1 cellular context compared by ENCODE assay signal in genomic region chr11:76161261-76161961, GRCh38.
TF ChIP-seq lines count a peak whose summit lies in the region.

No MANE protein-coding gene starts in this region.

TF ChIP-seq in K562, 482 proteins besides CTCF, POLR2A, EP300 and RAD21 (continued from another document and continues in another):
- TF ChIP-seq ZNF512 (tag; IDR thresholded peaks at IDR 0.05) (no peak), ZNF23 (CRISPR knock-in tag; IDR thresholded peaks at IDR 0.05) (no peak), ZNF668 (CRISPR knock-in tag; IDR thresholded peaks at IDR 0.05) (no peak), NCOR1 (IDR thresholded peaks at IDR 0.05) (no peak), MYC (IDR thresholded peaks at IDR 0.05; ENCODE audit: low read depth, low read length) (peak; percentile 32; the same call in 1 of the 2 replicates), MYC (CRISPR knock-in tag; IDR thresholded peaks at IDR 0.05; ENCODE audit: borderline replicate concordance, low read depth) (no peak), ESRRB (CRISPR knock-in tag; IDR thresholded peaks at IDR 0.05; ENCODE audit: borderline replicate concordance) (no peak), L3MBTL2 (IDR thresholded peaks at IDR 0.05) (peak; percentile 20; the same call in 1 of the 2 replicates), PBX2 (CRISPR knock-in tag; IDR thresholded peaks at IDR 0.05; ENCODE audit: low read depth) (no peak), PBX2 (tag; conservative IDR thresholded peaks at IDR 0.05; ENCODE audit: low read depth) (0 out of 2 replicates have a peak, but pooled peaks have one; percentile 6), ID3 (CRISPR knock-in tag; IDR thresholded peaks at IDR 0.05) (no peak), ID3 (tag; IDR thresholded peaks at IDR 0.05) (no peak), NFIC (IDR thresholded peaks at IDR 0.05) (0 out of 2 replicates have a peak, but pooled peaks have one; percentile 40), ZNF592 (IDR thresholded peaks at IDR 0.05) (no peak), NKRF (IDR thresholded peaks at IDR 0.05; ENCODE audit: borderline replicate concordance) (no peak), GTF2B (IDR thresholded peaks at IDR 0.05; ENCODE audit: extremely low read depth, insufficient read length) (no peak), KLF13 (tag; IDR thresholded peaks at IDR 0.05; ENCODE audit: borderline replicate concordance, low read depth) (no peak), ZC3H8 (IDR thresholded peaks at IDR 0.05) (no peak), SNRNP70 (optimal IDR thresholded peaks at IDR 0.05; ENCODE audit: low read depth, low read length) (no peak), DPF2 (IDR thresholded peaks at IDR 0.05) (0 out of 2 replicates have a peak, but pooled peaks have one; percentile 25), ZNF830 (CRISPR knock-in tag; IDR thresholded peaks at IDR 0.05) (no peak), ZNF253 (CRISPR knock-in tag; conservative IDR thresholded peaks at IDR 0.05) (no peak), SRSF3 (IDR thresholded peaks at IDR 0.05; ENCODE audit: insufficient read depth, low read length) (no peak), KLF1 (tag; IDR thresholded peaks at IDR 0.05) (no peak), NR2C1 (IDR thresholded peaks at IDR 0.05) (no peak), NR2C1 (tag; IDR thresholded peaks at IDR 0.05) (no peak), MEIS2 (IDR thresholded peaks at IDR 0.05; ENCODE audit: partially characterized antibody) (peak; percentile 60), ZNF282 (CRISPR knock-in tag; IDR thresholded peaks at IDR 0.05) (no peak), AFF1 (IDR thresholded peaks at IDR 0.05; ENCODE audit: low read depth in 1 of 2, partially characterized antibody in 2 of 2) (no peak), ZNF133 (CRISPR knock-in tag; IDR thresholded peaks at IDR 0.05) (no peak), ZNF445 (CRISPR knock-in tag; IDR thresholded peaks at IDR 0.05; ENCODE audit: low read depth) (no peak), ZKSCAN3 (CRISPR knock-in tag; IDR thresholded peaks at IDR 0.05) (no peak), ZC3H4 (CRISPR knock-in tag; IDR thresholded peaks at IDR 0.05; ENCODE audit: borderline replicate concordance) (no peak), LEF1 (IDR thresholded peaks at IDR 0.05) (no peak), CHD2 (IDR thresholded peaks at IDR 0.05; ENCODE audit: low read depth, low read length) (no peak), TFE3 (CRISPR knock-in tag; IDR thresholded peaks at IDR 0.05) (no peak), USF2 (CRISPR knock-in tag; IDR thresholded peaks at IDR 0.05) (no peak), ZNF778 (CRISPR knock-in tag; IDR thresholded peaks at IDR 0.05) (no peak), JUND (IDR thresholded peaks at IDR 0.05; ENCODE audit: borderline replicate concordance, low read depth, low read length) (no peak), JUND (tag; IDR thresholded peaks at IDR 0.05; ENCODE audit: borderline replicate concordance, low read depth, low read length) (no peak), RBFOX2 (IDR thresholded peaks at IDR 0.05; ENCODE audit: low read depth, low read length) (peak; percentile 37; the same call in 1 of the 2 replicates), CTBP1 (IDR thresholded peaks at IDR 0.05; ENCODE audit: borderline replicate concordance) (no peak), CREB3 (tag; conservative IDR thresholded peaks at IDR 0.05; ENCODE audit: low read depth) (no peak), E2F6 (IDR thresholded peaks at IDR 0.05; ENCODE audit: borderline replicate concordance in 1 of 2, extremely low read depth in 1 of 2, insufficient read depth in 1 of 2, insufficient read length in 1 of 2, low read depth in 1 of 2, low read length in 1 of 2, poor library complexity in 1 of 2, severe bottlenecking in 1 of 2) (peak in 1 of 2 experiments; percentile 22)
